ENCODE assay signal across 32 cellular contexts in genomic region chr11:65187146-65187675, GRCh38. TPM values are rescaled to one million over a fixed set of nuclear protein-coding genes. Genes with fewer than 3 reads are reported as not detected.
"Had no signal": no experiment of that assay in that cellular context is flagged by ENCODE, and none has a peak within 500 bp of the region (broad histone marks: within the 10 kb centered on the region; RNA-seq: fewer than 3 reads in every experiment).

No MANE protein-coding gene starts in this region.

- H3K9me3 Mint-ChIP-seq: activated CD4-positive, alpha-beta memory T cell treated with anti-CD3 and anti-CD28 coated beads for 36 hours; activated CD4-positive, alpha-beta T cell treated with anti-CD3 and anti-CD28 coated beads, Interleukin-2, amount 10 ng/mL, durations not matched to agents 24 days and 14 days; activated naive CD4-positive, alpha-beta T cell treated with anti-CD3 and anti-CD28 coated beads, Interleukin-2, amount 50 U/mL, for 72 hours; activated T-cell treated with anti-CD3 and anti-CD28 coated beads, Interleukin-2, amount 50 U/mL, for 72 hours; natural killer cell treated with Interleukin-12 subunit alpha and Interleukin-12 subunit beta and Interleukin-15 and Interleukin-18, amount 100 ng/mL, for 72 hours; stimulated activated naive CD8-positive, alpha-beta T cell treated with anti-CD3 and anti-CD28 coated beads, Interleukin-15, Interleukin-2, amounts not matched to agents 100 ng/mL and 50 ng/mL, for 24 hours; T-helper 1 cell treated with Interleukin-12 subunit alpha and Interleukin-12 subunit beta and Interleukin-4 antibody, amounts not matched to agents 30 μg/mL and 1 μg/mL, for 36 hours had no signal

- H3K4me3 Mint-ChIP-seq: activated CD4-positive, alpha-beta memory T cell treated with anti-CD3 and anti-CD28 coated beads for 36 hours; activated CD4-positive, alpha-beta T cell treated with anti-CD3 and anti-CD28 coated beads, Interleukin-2, amount 10 ng/mL, durations not matched to agents 24 days and 14 days; activated T-cell treated with anti-CD3 and anti-CD28 coated beads, Interleukin-2, amount 50 U/mL, for 72 hours; natural killer cell treated with Interleukin-12 subunit alpha and Interleukin-12 subunit beta and Interleukin-15 and Interleukin-18, amount 100 ng/mL, for 72 hours; stimulated activated naive CD8-positive, alpha-beta T cell treated with anti-CD3 and anti-CD28 coated beads, Interleukin-15, Interleukin-2, amounts not matched to agents 100 ng/mL and 50 ng/mL, for 24 hours; T-helper 1 cell treated with Interleukin-12 subunit alpha and Interleukin-12 subunit beta and Interleukin-4 antibody, amounts not matched to agents 30 μg/mL and 1 μg/mL, for 36 hours had no signal

- H3K27me3 Mint-ChIP-seq: activated CD4-positive, alpha-beta memory T cell treated with anti-CD3 and anti-CD28 coated beads for 36 hours; activated CD4-positive, alpha-beta T cell treated with anti-CD3 and anti-CD28 coated beads, Interleukin-2, amount 10 ng/mL, durations not matched to agents 24 days and 14 days; natural killer cell treated with Interleukin-12 subunit alpha and Interleukin-12 subunit beta and Interleukin-15 and Interleukin-18, amount 100 ng/mL, for 72 hours; stimulated activated naive CD8-positive, alpha-beta T cell treated with anti-CD3 and anti-CD28 coated beads, Interleukin-15, Interleukin-2, amounts not matched to agents 100 ng/mL and 50 ng/mL, for 24 hours had no signal

- H3K4me3 ChIP-seq: gastroesophageal sphincter, lower lobe of right lung, upper lobe of left lung, vagina had no signal

- H3K9me3 ChIP-seq: gastroesophageal sphincter, lower lobe of right lung, upper lobe of left lung, vagina had no signal

- DNase-seq: activated CD4-positive, alpha-beta memory T cell treated with anti-CD3 and anti-CD28 coated beads for 36 hours; activated CD4-positive, alpha-beta T cell treated with anti-CD3 and anti-CD28 coated beads, Interleukin-2, amount 10 ng/mL, durations not matched to agents 24 days and 14 days; activated naive CD4-positive, alpha-beta T cell; activated T-cell treated with anti-CD3 and anti-CD28 coated beads for 4 hours; activated T-cell treated with anti-CD3 and anti-CD28 coated beads, Interleukin-2, amount 50 U/mL, for 72 hours; effector memory CD4-positive, alpha-beta T cell; hippocampal formation; lower lobe of right lung; mesenchymal stem cell; stimulated activated CD4-positive, alpha-beta T cell treated with anti-CD3 and anti-CD28 coated beads, Interleukin-4, amount 100 ng/mL, for 1 hour; T1000; WERI-Rb-1 had no signal

- H3K27ac Mint-ChIP-seq: activated CD4-positive, alpha-beta memory T cell treated with anti-CD3 and anti-CD28 coated beads for 36 hours; activated CD4-positive, alpha-beta T cell treated with anti-CD3 and anti-CD28 coated beads, Interleukin-2, amount 10 ng/mL, durations not matched to agents 24 days and 14 days; activated T-cell treated with anti-CD3 and anti-CD28 coated beads, Interleukin-2, amount 50 U/mL, for 72 hours; natural killer cell treated with Interleukin-12 subunit alpha and Interleukin-12 subunit beta and Interleukin-15 and Interleukin-18, amount 100 ng/mL, for 72 hours; T-helper 1 cell treated with Interleukin-12 subunit alpha and Interleukin-12 subunit beta and Interleukin-4 antibody, amounts not matched to agents 30 μg/mL and 1 μg/mL, for 36 hours had no signal

- FAIRE-seq: colon, endothelial cell of umbilical vein, keratinocyte had no signal

- ATAC-seq: activated CD4-positive, CD25-positive, alpha-beta regulatory T cell treated with anti-CD3 and anti-CD28 coated beads, Interleukin-2, amount 50 U/mL, for 24 hours; activated naive CD4-positive, alpha-beta T cell treated with anti-CD3 and anti-CD28 coated beads, Interleukin-2, amount 50 U/mL, for 72 hours; activated T-cell treated with anti-CD3 and anti-CD28 coated beads, Interleukin-2, amount 50 U/mL, for 72 hours; gastroesophageal sphincter had no signal

- H3K27ac ChIP-seq: gastroesophageal sphincter, lower lobe of right lung, upper lobe of left lung, vagina, WERI-Rb-1 had no signal

- H3K27me3 ChIP-seq: gastroesophageal sphincter, upper lobe of left lung, vagina had no signal

RNA-seq across cellular contexts. Expression of gene SPDYC, which starts 17.2 kb away (rescaled TPM):
- total RNA-seq: activated CD4-positive, alpha-beta memory T cell treated with anti-CD3 and anti-CD28 coated beads for 36 hours; activated CD4-positive, alpha-beta T cell treated with anti-CD3 and anti-CD28 coated beads, Interleukin-2, amount 10 ng/mL, durations not matched to agents 24 days and 14 days; activated naive CD4-positive, alpha-beta T cell treated with anti-CD3 and anti-CD28 coated beads, Interleukin-2, amount 50 U/mL, for 72 hours; activated T-cell treated with anti-CD3 and anti-CD28 coated beads, Interleukin-2, amount 50 U/mL, for 72 hours; dermis microvascular lymphatic vessel endothelial cell; endothelial cell of umbilical vein; fibroblast of lung; fibroblast of villous mesenchyme; gastroesophageal sphincter; lower lobe of right lung; mononuclear cell; myocyte; natural killer cell treated with Interleukin-12 subunit alpha and Interleukin-12 subunit beta and Interleukin-15 and Interleukin-18, amount 100 ng/mL, for 72 hours; osteoblast; right cardiac atrium; subcutaneous adipose tissue; upper lobe of left lung; vagina had no signal
- polyA plus RNA-seq: endothelial cell of umbilical vein, esophagus, fibroblast of lung, keratinocyte, right cardiac atrium had no signal
